Comparison of ENCODE assay signal across 25 cellular contexts in genomic region chr5:171692106-171692505, GRCh38.
"Had no signal": no experiment of that assay in that cellular context is flagged by ENCODE, and none has a peak within 500 bp of the region (broad histone marks: within the 10 kb centered on the region; RNA-seq: fewer than 3 reads in every experiment).

No MANE protein-coding gene starts in this region.

- H3K4me3 Mint-ChIP-seq: activated CD8-positive, alpha-beta T cell treated with anti-CD3 and anti-CD28 coated beads, Interleukin-2, amount 10 ng/mL, durations not matched to agents 7 days and 5 days; activated naive CD4-positive, alpha-beta T cell treated with anti-CD3 and anti-CD28 coated beads, Interleukin-2, amount 50 U/mL, for 24 hours; activated naive CD8-positive, alpha-beta T cell treated with anti-CD3 and anti-CD28 coated beads, Interleukin-2, amount 50 U/mL, for 24 hours; T-helper 17 cell; WTC11 had no signal

- H3K4me3 ChIP-seq: ascending aorta, body of pancreas had no signal

- FAIRE-seq: bronchial epithelial cell, RCC 7860 had no signal

- H3K27me3 ChIP-seq: ascending aorta, body of pancreas had no signal

- H3K9me3 Mint-ChIP-seq: activated naive CD4-positive, alpha-beta T cell treated with anti-CD3 and anti-CD28 coated beads, Interleukin-2, amount 50 U/mL, for 24 hours; activated naive CD8-positive, alpha-beta T cell treated with anti-CD3 and anti-CD28 coated beads, Interleukin-2, amount 50 U/mL, for 24 hours; WTC11 had no signal

- H3K27me3 Mint-ChIP-seq: activated naive CD4-positive, alpha-beta T cell treated with anti-CD3 and anti-CD28 coated beads, Interleukin-2, amount 50 U/mL, for 24 hours had no signal

- H3K27ac Mint-ChIP-seq: activated CD8-positive, alpha-beta T cell treated with anti-CD3 and anti-CD28 coated beads, Interleukin-2, amount 10 ng/mL, durations not matched to agents 7 days and 5 days; activated naive CD4-positive, alpha-beta T cell treated with anti-CD3 and anti-CD28 coated beads, Interleukin-2, amount 50 U/mL, for 24 hours; activated naive CD8-positive, alpha-beta T cell treated with anti-CD3 and anti-CD28 coated beads, Interleukin-2, amount 50 U/mL, for 24 hours; T-helper 17 cell; WTC11 had no signal

- H3K9me3 ChIP-seq: ascending aorta, body of pancreas had no signal

- H3K36me3 ChIP-seq: ascending aorta had no signal

- H3K4me1 Mint-ChIP-seq: activated naive CD4-positive, alpha-beta T cell treated with anti-CD3 and anti-CD28 coated beads, Interleukin-2, amount 50 U/mL, for 24 hours; activated naive CD8-positive, alpha-beta T cell treated with anti-CD3 and anti-CD28 coated beads, Interleukin-2, amount 50 U/mL, for 24 hours; T-helper 17 cell; WTC11 had no signal

- H3K27ac ChIP-seq: ascending aorta, body of pancreas had no signal

- H3K4me1 ChIP-seq: ascending aorta, body of pancreas had no signal

- H3K36me3 Mint-ChIP-seq: activated naive CD4-positive, alpha-beta T cell treated with anti-CD3 and anti-CD28 coated beads, Interleukin-2, amount 50 U/mL, for 24 hours; WTC11 had no signal

- ATAC-seq: activated CD8-positive, alpha-beta T cell treated with anti-CD3 and anti-CD28 coated beads, Interleukin-2, amount 10 ng/mL, durations not matched to agents 7 days and 5 days; activated naive CD8-positive, alpha-beta T cell treated with anti-CD3 and anti-CD28 coated beads, Interleukin-2, amount 50 U/mL, for 24 hours; body of pancreas; T-helper 17 cell; WTC11 had no signal

- DNase-seq: activated CD4-positive, alpha-beta T cell treated with anti-CD3 and anti-CD28 coated beads for 48 hours; activated CD4-positive, alpha-beta T cell treated with anti-CD3 and anti-CD28 coated beads, Interleukin-2, amount 50 U/mL, for 4 hours; activated CD4-positive, CD25-positive, alpha-beta regulatory T cell treated with anti-CD3 and anti-CD28 coated beads, Interleukin-2, amount 50 U/mL, for 72 hours; activated CD8-positive, alpha-beta memory T cell treated with anti-CD3 and anti-CD28 coated beads, Interleukin-2, amount 50 U/mL, for 48 hours; activated CD8-positive, alpha-beta T cell treated with anti-CD3 and anti-CD28 coated beads, Interleukin-2, amount 10 ng/mL, durations not matched to agents 7 days and 5 days; activated naive CD8-positive, alpha-beta T cell treated with anti-CD3 and anti-CD28 coated beads, Interleukin-2, amount 50 U/mL, for 24 hours; activated T-cell treated with anti-CD3 and anti-CD28 coated beads, Interleukin-2, amount 50 U/mL, for 1 hour; amniotic stem cell; body of pancreas; central memory CD4-positive, alpha-beta T cell; NCI-H1105 treated with DMSO at 0.1 percent for 48 hours; NCI-H146; NCI-H187 treated with DMSO at 0.1 percent for 48 hours; NCI-H2107; NCI-H2171 treated with DMSO at 0.1 percent for 48 hours; NCI-H226; NCI-H69; SIG-M5; T-helper 17 cell; T-helper 9 cell had no signal
